In genomic region chr5:26034813-26035212, GRCh38 we compare ENCODE assay signal across 26 cellular contexts.
"Had no signal": no experiment of that assay in that cellular context is flagged by ENCODE, and none has a peak within 500 bp of the region (broad histone marks: within the 10 kb centered on the region; RNA-seq: fewer than 3 reads in every experiment).

No MANE protein-coding gene starts in this region.

- FAIRE-seq: endometrium, frontal cortex, islet of Langerhans had no signal

- H3K27ac ChIP-seq: body of pancreas, epithelial cell of prostate, esophagus squamous epithelium, left ventricle myocardium inferior, spleen, testis, transverse colon, uterus, WERI-Rb-1 had no signal

- ATAC-seq: activated CD4-positive, CD25-positive, alpha-beta regulatory T cell treated with anti-CD3 and anti-CD28 coated beads, Interleukin-2, amount 50 U/mL, for 24 hours; body of pancreas; natural killer cell; right cardiac atrium; stimulated activated naive CD8-positive, alpha-beta T cell treated with anti-CD3 and anti-CD28 coated beads, Interleukin-15, Interleukin-2, amounts not matched to agents 100 U/mL and 50 U/mL, for 24 hours had no signal

- H3K27me3 ChIP-seq: body of pancreas, esophagus squamous epithelium, spleen, testis, transverse colon, uterus had no signal

- H3K4me1 ChIP-seq: body of pancreas, esophagus squamous epithelium, left ventricle myocardium inferior, spleen, testis, transverse colon, uterus had no signal

- DNase-seq: activated CD4-positive, alpha-beta T cell treated with anti-CD3 and anti-CD28 coated beads for 48 hours; activated CD4-positive, alpha-beta T cell treated with anti-CD3 and anti-CD28 coated beads, Interleukin-2, amount 50 U/mL, for 48 hours; activated CD8-positive, alpha-beta memory T cell treated with anti-CD3 and anti-CD28 coated beads for 24 hours; activated effector memory CD4-positive, alpha-beta T cell treated with Interleukin-2 at 50 U/mL for 16 hours; activated naive CD4-positive, alpha-beta T cell treated with Interleukin-2 at 50 U/mL for 16 hours; anterior cingulate cortex; body of pancreas; effector CD4-positive, alpha-beta T cell; esophagus squamous epithelium; glutamatergic neuron; left ventricle myocardium inferior; mesendoderm; natural killer cell; posterior cingulate gyrus; right cardiac atrium; spleen; stimulated activated naive CD8-positive, alpha-beta T cell treated with anti-CD3 and anti-CD28 coated beads, Interleukin-15, Interleukin-2, amounts not matched to agents 100 U/mL and 50 U/mL, for 24 hours; testis; transverse colon; uterus; WERI-Rb-1 had no signal
